ENCODE assay signal across 35 cellular contexts in genomic region chr5:119217183-119217582, GRCh38.
"Had no signal": no experiment of that assay in that cellular context is flagged by ENCODE, and none has a peak within 500 bp of the region (broad histone marks: within the 10 kb centered on the region; RNA-seq: fewer than 3 reads in every experiment).

No MANE protein-coding gene starts in this region.

- DNase-seq: Karpas-422, Kasumi-1, KG1, MG63, MM.1S, MV-4-11, NCI-H1048, NCI-H1092, NCI-H1092 treated with DMSO at 0.1 percent for 48 hours, NCI-H1105, NCI-H1105 treated with DMSO at 0.1 percent for 48 hours, NCI-H1417, NCI-H1417 treated with DMSO at 0.1 percent for 48 hours, NCI-H1436, NCI-H1436 treated with DMSO at 0.1 percent for 48 hours, NCI-H146, NCI-H1694, NCI-H1694 treated with DMSO at 0.1 percent for 48 hours, NCI-H187, NCI-H187 treated with DMSO at 0.1 percent for 48 hours, NCI-H1930, NCI-H2029, NCI-H2029 treated with DMSO at 0.1 percent for 48 hours, NCI-H2081, NCI-H2081 treated with DMSO at 0.1 percent for 48 hours, NCI-H2107, NCI-H2171, NCI-H2171 treated with DMSO at 0.1 percent for 48 hours, NCI-H2227 treated with DMSO at 0.1 percent for 48 hours, NCI-H226, NCI-H345, NCI-H446, NCI-H446 treated with DMSO at 0.1 percent for 48 hours, NCI-H510A had no signal

- H3K27ac ChIP-seq: KMS-11 had no signal
